13 cellular contexts compared by ENCODE assay signal in genomic region chr4:183437452-183437851, GRCh38.
"Had no signal": no experiment of that assay in that cellular context is flagged by ENCODE, and none has a peak within 500 bp of the region (broad histone marks: within the 10 kb centered on the region; RNA-seq: fewer than 3 reads in every experiment).

No MANE protein-coding gene starts in this region.

- H3K36me3 ChIP-seq: sigmoid colon had no signal

- H3K27me3 ChIP-seq: sigmoid colon had no signal

- H3K27ac ChIP-seq: coronary artery, psoas muscle, sigmoid colon had no signal

- DNase-seq: activated CD4-positive, alpha-beta T cell treated with anti-CD3 and anti-CD28 coated beads for 48 hours; activated CD8-positive, alpha-beta T cell treated with anti-CD3 and anti-CD28 coated beads, Interleukin-2, amount 10 ng/mL, durations not matched to agents 7 days and 5 days; activated naive CD4-positive, alpha-beta T cell treated with anti-CD3 and anti-CD28 coated beads for 36 hours; caudate nucleus; effector memory CD4-positive, alpha-beta T cell; hippocampal formation; left cardiac atrium; nephron progenitor cell; psoas muscle; sigmoid colon; stimulated activated CD4-positive, alpha-beta T cell treated with anti-CD3 and anti-CD28 coated beads, Interleukin-2, amount 100 ng/mL, for 48 hours; stimulated activated naive CD8-positive, alpha-beta T cell treated with anti-CD3 and anti-CD28 coated beads, Interleukin-15, Interleukin-2, amounts not matched to agents 100 U/mL and 50 U/mL, for 24 hours had no signal

- ATAC-seq: activated CD8-positive, alpha-beta T cell treated with anti-CD3 and anti-CD28 coated beads, Interleukin-2, amount 10 ng/mL, durations not matched to agents 7 days and 5 days; left cardiac atrium; psoas muscle; stimulated activated naive CD8-positive, alpha-beta T cell treated with anti-CD3 and anti-CD28 coated beads, Interleukin-15, Interleukin-2, amounts not matched to agents 100 U/mL and 50 U/mL, for 24 hours had no signal

- H3K4me1 ChIP-seq: sigmoid colon had no signal

- H3K4me3 ChIP-seq: coronary artery, psoas muscle, sigmoid colon had no signal

- H3K9me3 ChIP-seq: psoas muscle, sigmoid colon had no signal
